8 cellular contexts compared by ENCODE assay signal in genomic region chr22:39241632-39242388, GRCh38. TPM values are rescaled to one million over a fixed set of nuclear protein-coding genes. Genes with fewer than 3 reads are reported as not detected.
A peak's percentile ranks its signal among the peaks of the same experiment; 100 is the strongest.
DNase-seq lines count a peak whose midpoint lies in the region; ATAC-seq and TF ChIP-seq lines count a peak whose summit lies in the region.

No MANE protein-coding gene starts in this region.

- H3K9me3 Mint-ChIP-seq in CD8-positive, alpha-beta memory T cell = peaks cover 0 to 1% (median 0%) of the 10 kb centered on the region in 5 donors
- no peaks in the 10 kb centered on the region for H3K9me3 Mint-ChIP-seq in neural crest cell

- CTCF ChIA-PET in CD8-positive, alpha-beta memory T cell (lab: Charles Lee) = interaction anchor here (0.9 to 9.0 kb wide), 8 partner anchors 20 to 78 kb away, joined by 3 to 65 read pairs (median 4); partner anchors contain the start of gene RPL3

- H3K27ac ChIP-seq in CD8-positive, alpha-beta memory T cell (ENCODE audit: low read depth, low read length) = peak overlapping the region; percentile 35
- H3K27ac ChIP-seq in coronary artery = peak overlapping the region in 1 of 2 donors; percentile 70

- POLR2A ChIA-PET in CD8-positive, alpha-beta memory T cell (lab: Charles Lee) = interaction anchor here (0.8 to 3.0 kb wide), 7 partner anchors 12 to 490 kb away, joined by 3 to 15 read pairs (median 7); partner anchors contain the start of gene RPL3

- H3K27ac Mint-ChIP-seq in CD8-positive, alpha-beta memory T cell = peak overlapping the region; percentile 84 to 98 (median 94)
- no peak overlapping the region for H3K27ac Mint-ChIP-seq in neural crest cell (ENCODE audit: unreplicated experiment)

- H3K36me3 ChIP-seq in CD8-positive, alpha-beta memory T cell (ENCODE audit: insufficient read depth, low read length) = no peaks in the 10 kb centered on the region

- H3K4me3 ChIP-seq in CD8-positive, alpha-beta memory T cell (ENCODE audit: low read length) = peak overlapping the region; percentile 58
- H3K4me3 ChIP-seq in coronary artery = peak overlapping the region; percentile 75

- H3K9me3 ChIP-seq in CD8-positive, alpha-beta memory T cell (ENCODE audit: low read length) = no peaks in the 10 kb centered on the region

- peaks cover 58 to 79% (median 63%) of the 10 kb centered on the region in 3 donors for H3K4me1 Mint-ChIP-seq in CD8-positive, alpha-beta memory T cell
- H3K4me1 Mint-ChIP-seq in neural crest cell = peaks cover 22% of the 10 kb centered on the region

- H3K27me3 Mint-ChIP-seq in CD8-positive, alpha-beta memory T cell = peaks cover 0 to 3% of the 10 kb centered on the region in 2 donors
- H3K27me3 Mint-ChIP-seq in neural crest cell (ENCODE audit: low read depth) = peaks cover 74% of the 10 kb centered on the region

- H3K4me3 Mint-ChIP-seq in CD8-positive, alpha-beta memory T cell = peak overlapping the region; percentile 85 to 95 (median 87)
- H3K4me3 Mint-ChIP-seq in neural crest cell = peak overlapping the region; percentile 81

- H3K4me1 ChIP-seq in CD8-positive, alpha-beta memory T cell (ENCODE audit: insufficient read depth, low read length) = peaks cover 56% of the 10 kb centered on the region

- no peaks in the 10 kb centered on the region for H3K27me3 ChIP-seq in CD8-positive, alpha-beta memory T cell (ENCODE audit: insufficient read depth, low read length, poor library complexity, severe bottlenecking)

- TF ChIP-seq CTCF in coronary artery (IDR thresholded peaks at IDR 0.05) (no peak), neural crest cell (conservative IDR thresholded peaks at IDR 0.05) (no peak)

- DNase-seq in CD8-positive, alpha-beta memory T cell = peak; percentile 53 to 87 (median 80)
- DNase-seq in T-helper 1 cell (peak; percentile 24 to 56 (median 39)), coronary artery (ENCODE audit: low spot score) (no peak), neural crest cell (ENCODE audit: low read depth, low spot score) (no peak), cortex of kidney (lab: John Stamatoyannopoulos, UW) (no peak), RKO (ENCODE audit: low spot score) (no peak), NCI-H2196 (lab: John Stamatoyannopoulos, UW; ENCODE audit: unreplicated experiment) (no peak)

- H3K36me3 Mint-ChIP-seq in CD8-positive, alpha-beta memory T cell = peaks cover 0 to 11% (median 0%) of the 10 kb centered on the region in 3 donors
- H3K36me3 Mint-ChIP-seq in neural crest cell (ENCODE audit: low read depth) = no peaks in the 10 kb centered on the region

- ATAC-seq in HG02798 (IDR thresholded peaks at IDR 0.05; ENCODE audit: poor library complexity, unreplicated experiment) = no peak

RNA-seq across cellular contexts. Expression of gene PDGFB, which starts 3.0 kb away (rescaled TPM):
- 1 to 10 TPM; 2.3 to 3.0 TPM for total RNA-seq in CD8-positive, alpha-beta memory T cell
- 18.2 TPM for polyA plus RNA-seq in CD8-positive, alpha-beta memory T cell
- 0.16 and 0.80 TPM in 2 replicates for total RNA-seq in neural crest cell

Comparison
In these comparisons a context has a peak if more than half of its experiments do, and no peak if none do; other contexts are left out.
1. DNase-seq: peak in CD8-positive, alpha-beta memory T cell (5 of 5) and T-helper 1 cell (5 of 5); none in coronary artery (single experiment), neural crest cell (single experiment), cortex of kidney (single experiment), RKO (single experiment) and NCI-H2196 (single experiment).